8 cellular contexts compared by ENCODE assay signal in genomic region chr1:41728403-41729202, GRCh38.
DNase-seq lines count a peak whose midpoint lies in the region; ATAC-seq and TF ChIP-seq lines count a peak whose summit lies in the region.

No MANE protein-coding gene starts in this region.

- H3K27me3 Mint-ChIP-seq in effector memory CD8-positive, alpha-beta T cell, result no peaks in the 10 kb centered on the region

- H3K9me3 ChIP-seq in Panc1 (ENCODE audit: control insufficient read depth, insufficient read depth, low read depth, low read length), result no peaks in the 10 kb centered on the region

- no peaks in the 10 kb centered on the region for H3K9me3 Mint-ChIP-seq in effector memory CD8-positive, alpha-beta T cell

- peaks cover 42 to 46% of the 10 kb centered on the region in 2 donors for H3K4me1 Mint-ChIP-seq in effector memory CD8-positive, alpha-beta T cell (ENCODE audit: low read depth in 2 of 2)

- H3K36me3 Mint-ChIP-seq in effector memory CD8-positive, alpha-beta T cell (ENCODE audit: insufficient read depth), result no peaks in the 10 kb centered on the region

- no TSS peak for BruUV-seq in Panc1 (replicated peaks; lab: Mats Ljungman, UMichigan)

- H3K36me3 ChIP-seq in Panc1 (ENCODE audit: control insufficient read depth, insufficient read depth, low read length), result no peaks in the 10 kb centered on the region

- no peak for TF ChIP-seq CTCF in Panc1 (IDR thresholded peaks at IDR 0.05)

- ATAC-seq in HG02852 (IDR thresholded peaks at IDR 0.05; ENCODE audit: unreplicated experiment), result peak; percentile 79
- 0 out of 2 replicates have a peak, but pooled peaks have one; percentile 28 for ATAC-seq in Panc1
- ATAC-seq in effector memory CD8-positive, alpha-beta T cell (replicated peaks), result peak; percentile 92

- POLR2A ChIA-PET in Panc1 (lab: Charles Lee), result no interaction called here

- peak overlapping the region; percentile 88 to 91 for H3K27ac Mint-ChIP-seq in effector memory CD8-positive, alpha-beta T cell

- peak; percentile 93 for DNase-seq in NK-92 treated with Interleukin-12 subunit alpha and Interleukin-12 subunit beta, amount 100 ng/mL, for 24 hours (lab: John Stamatoyannopoulos, UW)
- DNase-seq in NK-92 (lab: John Stamatoyannopoulos, UW; ENCODE audit: unreplicated experiment), result no peak
- no peak for DNase-seq in Panc1 (ENCODE audit: low read depth, low spot score)
- DNase-seq in effector memory CD8-positive, alpha-beta T cell, result peak; percentile 58 to 60 (median 59)
- DNase-seq in stimulated activated CD8-positive, alpha-beta memory T cell treated with anti-CD3 and anti-CD28 coated beads, Interleukin-7, amount 100 ng/mL, for 24 hours (ENCODE audit: low read depth), result peak; percentile 29
- no peak for DNase-seq in hepatic stellate cell (ENCODE audit: low spot score)
- DNase-seq in HCEC 1CT, result no peak

- peak overlapping the region; percentile 70 to 76 for H3K4me3 Mint-ChIP-seq in effector memory CD8-positive, alpha-beta T cell

- CTCF ChIA-PET in Panc1 (lab: Charles Lee), result no interaction called here

- no peak overlapping the region for H3K4me3 ChIP-seq in Panc1 (ENCODE audit: low read depth in 2 of 2, low read length in 2 of 2)

- intact Hi-C loops in Panc1 (cut with micrococcal nuclease; ENCODE audit: unreplicated experiment), result no loop called here

- H3K27me3 ChIP-seq in Panc1 (ENCODE audit: control insufficient read depth, insufficient read depth, low read length), result no peaks in the 10 kb centered on the region

- in situ Hi-C loops in Panc1 (cut with HindIII; ENCODE audit: low pct_unique_long_range_greater_than_20kb, low sequenced_read_pairs), result no loop called here

- no peak overlapping the region for H3K27ac ChIP-seq in Panc1 (ENCODE audit: low read length)

- no peaks in the 10 kb centered on the region for H3K4me1 ChIP-seq in Panc1 (ENCODE audit: control insufficient read depth, insufficient read depth, low read length)

Comparison
In these comparisons a context has a peak if more than half of its experiments do, and no peak if none do; other contexts are left out.
1. DNase-seq: peak in NK-92 treated with Interleukin-12 subunit alpha and Interleukin-12 subunit beta, amount 100 ng/mL, for 24 hours (single experiment), effector memory CD8-positive, alpha-beta T cell (3 of 3) and stimulated activated CD8-positive, alpha-beta memory T cell treated with anti-CD3 and anti-CD28 coated beads, Interleukin-7, amount 100 ng/mL, for 24 hours (single experiment); none in NK-92 (single experiment), Panc1 (single experiment), hepatic stellate cell (single experiment) and HCEC 1CT (single experiment).
2. ATAC-seq: peak in every context shown above with its lines; median percentile 92 in effector memory CD8-positive, alpha-beta T cell; 79 in HG02852; 28 in Panc1.